8 cellular contexts compared by ENCODE assay signal in genomic region chr19:6278740-6279619, GRCh38. TPM values are rescaled to one million over a fixed set of nuclear protein-coding genes. Genes with fewer than 3 reads are reported as not detected.
DNase-seq lines count a peak whose midpoint lies in the region; ATAC-seq, FAIRE-seq and TF ChIP-seq lines count a peak whose summit lies in the region.

No MANE protein-coding gene starts in this region.

- TF ChIP-seq POLR2A in A549 (IDR thresholded peaks at IDR 0.05; ENCODE audit: low read length): no peak

- no peak for FAIRE-seq in A549 (lab: Jason Lieb, UNC)

- peak in 1 of 2 experiments; percentile 27; a peak in 1 of 6 replicates for ATAC-seq in A549
- ATAC-seq in stimulated activated memory B cell treated with anti-CD40 and anti-IgM and Interleukin-4, amounts not matched to agents 10 μg/mL and 1 μg/mL and 100 μg/mL, for 72 hours: peak; percentile 18
- ATAC-seq in GM19397 (IDR thresholded peaks at IDR 0.05; ENCODE audit: unreplicated experiment): no peak

- H3K36me3 Mint-ChIP-seq in activated T-cell treated with anti-CD3 and anti-CD28 coated beads, Interleukin-2, amount 50 U/mL, for 24 hours (ENCODE audit: low read depth): peaks cover 42% of the 10 kb centered on the region
- H3K36me3 Mint-ChIP-seq in stimulated activated memory B cell treated with anti-CD40 and anti-IgM and Interleukin-4, amounts not matched to agents 10 μg/mL and 1 μg/mL and 100 μg/mL, for 72 hours: peaks cover 18% of the 10 kb centered on the region

- H3K9me3 ChIP-seq in A549 (no peaks in the 10 kb centered on the region), iPS DF 6.9 (ENCODE audit: control insufficient read depth, insufficient read depth, low read length) (no peaks in the 10 kb centered on the region)

- no peak for TF ChIP-seq RAD21 in A549 (conservative IDR thresholded peaks at IDR 0.05 in 1 of 2, IDR thresholded peaks at IDR 0.05 in 1 of 2)

- peak overlapping the region; percentile 95 for H3K27ac Mint-ChIP-seq in activated T-cell treated with anti-CD3 and anti-CD28 coated beads, Interleukin-2, amount 50 U/mL, for 24 hours
- H3K27ac Mint-ChIP-seq in stimulated activated memory B cell treated with anti-CD40 and anti-IgM and Interleukin-4, amounts not matched to agents 10 μg/mL and 1 μg/mL and 100 μg/mL, for 72 hours: peak overlapping the region; percentile 92

- H3K4me1 Mint-ChIP-seq in activated T-cell treated with anti-CD3 and anti-CD28 coated beads, Interleukin-2, amount 50 U/mL, for 24 hours (ENCODE audit: low read depth): peaks cover 50% of the 10 kb centered on the region
- H3K4me1 Mint-ChIP-seq in stimulated activated memory B cell treated with anti-CD40 and anti-IgM and Interleukin-4, amounts not matched to agents 10 μg/mL and 1 μg/mL and 100 μg/mL, for 72 hours: peaks cover 33% of the 10 kb centered on the region

- H3K36me3 ChIP-seq in iPS DF 6.9 (ENCODE audit: control insufficient read depth, insufficient read depth, low read length): no peaks in the 10 kb centered on the region

- TF ChIP-seq CTCF in A549 (IDR thresholded peaks at IDR 0.05): no peak

- H3K4me2 ChIP-seq in A549: peak overlapping the region; percentile 82

- H3K27ac ChIP-seq in A549 (peak overlapping the region; percentile 91 to 96), iPS DF 6.9 (ENCODE audit: low read length) (no peak overlapping the region)

- H3K4me1 ChIP-seq in A549 (peaks cover 16% of the 10 kb centered on the region; the same call in 1 of the 3 replicates), iPS DF 6.9 (ENCODE audit: control insufficient read depth, insufficient read depth, low read length) (peaks cover 6% of the 10 kb centered on the region)

- WGBS in A549 (ENCODE audit: missing lambda C conversion rate): 27% methylated on average over 15 of the region's 36 CpGs
- WGBS in iPS DF 6.9 (ENCODE audit: insufficient coverage, insufficient read length): no CpG with 5 or more reads among the region's 36 CpGs

- peaks cover 2% of the 10 kb centered on the region for H3K27me3 Mint-ChIP-seq in activated T-cell treated with anti-CD3 and anti-CD28 coated beads, Interleukin-2, amount 50 U/mL, for 24 hours
- H3K27me3 Mint-ChIP-seq in stimulated activated memory B cell treated with anti-CD40 and anti-IgM and Interleukin-4, amounts not matched to agents 10 μg/mL and 1 μg/mL and 100 μg/mL, for 72 hours: no peaks in the 10 kb centered on the region

- DNase-seq in A549 (ENCODE audit: low read depth in 1 of 2, low spot score in 1 of 2): no peak
- DNase-seq in HCEC 1CT: peak; percentile 7
- DNase-seq in activated T-cell treated with anti-CD3 and anti-CD28 coated beads, Interleukin-2, amount 50 U/mL, for 24 hours: peak; percentile 43
- no peak for DNase-seq in iPS DF 6.9 (ENCODE audit: low read depth, low spot score)
- no peak for DNase-seq in ACHN
- DNase-seq in NCI-H2196 treated with DMSO at 0.1 percent for 48 hours (lab: John Stamatoyannopoulos, UW; ENCODE audit: unreplicated experiment): no peak

- POLR2A ChIA-PET in A549 (lab: Yijun Ruan, JAX): no interaction called here

- H3K4me3 Mint-ChIP-seq in activated T-cell treated with anti-CD3 and anti-CD28 coated beads, Interleukin-2, amount 50 U/mL, for 24 hours: peak overlapping the region; percentile 97
- H3K4me3 Mint-ChIP-seq in stimulated activated memory B cell treated with anti-CD40 and anti-IgM and Interleukin-4, amounts not matched to agents 10 μg/mL and 1 μg/mL and 100 μg/mL, for 72 hours: peak overlapping the region; percentile 96

- TF ChIP-seq EP300 in A549 (IDR thresholded peaks at IDR 0.05): no peak

- peak overlapping the region; percentile 98 for H3K4me3 ChIP-seq in A549
- H3K4me3 ChIP-seq in iPS DF 6.9 (ENCODE audit: low read length): peak overlapping the region; percentile 71

- in situ Hi-C loops in ACHN (cut with HindIII; ENCODE audit: low pct_ligation_motif_present, low pct_unique_long_range_greater_than_20kb, low sequenced_read_pairs): no loop called here

- no peaks in the 10 kb centered on the region for H3K27me3 ChIP-seq in iPS DF 6.9 (ENCODE audit: control insufficient read depth, insufficient read depth, low read length)

- no peaks in the 10 kb centered on the region for H3K9me3 Mint-ChIP-seq in activated T-cell treated with anti-CD3 and anti-CD28 coated beads, Interleukin-2, amount 50 U/mL, for 24 hours
- no peaks in the 10 kb centered on the region for H3K9me3 Mint-ChIP-seq in stimulated activated memory B cell treated with anti-CD40 and anti-IgM and Interleukin-4, amounts not matched to agents 10 μg/mL and 1 μg/mL and 100 μg/mL, for 72 hours

- CTCF ChIA-PET in A549 (lab: Yijun Ruan, JAX): interaction anchor here (0.8 to 1.3 kb wide), 2 partner anchors 9 to 75 kb away, joined by 4 to 5 read pairs; no protein-coding TSS in a partner anchor

TF ChIP-seq in A549, 52 proteins besides CTCF, POLR2A, EP300 and RAD21:
- no peak for TF ChIP-seq BHLHE40 (IDR thresholded peaks at IDR 0.05; ENCODE audit: low read depth, low read length)
- TF ChIP-seq HES2 (IDR thresholded peaks at IDR 0.05): no peak
TF ChIP-seq in A549: peak in this region for 0.

RNA-seq across cellular contexts. Expression of gene MLLT1, which starts 0.8 kb away (rescaled TPM):
- polyA plus RNA-seq in A549 (2011; rRNA removed) (6.3 and 7.4 TPM in 2 replicates), A549 (2017; fragmentation: RNase III; extraction: RNeasy Plus Mini Kit Qiagen cat#74134 plus additional on column Dnase treatment) (14.6 to 18.6 TPM (median 17.5 TPM) in 3 replicates)
- 15.1 and 23.1 TPM in 2 replicates for polyA plus RNA-seq in A549 (2012; cell fraction: cytosol; rRNA removed)
- 24.3 and 35.6 TPM in 2 replicates for polyA plus RNA-seq in A549 (2012; cell fraction: nucleus; rRNA removed)
- 6.6 and 8.6 TPM in 2 replicates for polyA minus RNA-seq in A549 (2011; rRNA and poly(A)+ RNA removed)

RNA-seq across cellular contexts. Expression of gene ACER1, which starts 54.4 kb away (rescaled TPM):
- polyA plus RNA-seq in A549 (2011; rRNA removed) (not detected in 2 replicates), A549 (2017; fragmentation: RNase III; extraction: RNeasy Plus Mini Kit Qiagen cat#74134 plus additional on column Dnase treatment) (not detected in 3 replicates)
- polyA plus RNA-seq in A549 (2012; cell fraction: cytosol; rRNA removed): not detected in 2 replicates
- 0.02 TPM in 1 of 2 replicates, not detected in the other for polyA plus RNA-seq in A549 (2012; cell fraction: nucleus; rRNA removed)
- not detected in 2 replicates for polyA minus RNA-seq in A549 (2011; rRNA and poly(A)+ RNA removed)

Comparison
In these comparisons a context has a peak if more than half of its experiments do, and no peak if none do; other contexts are left out.
1. DNase-seq: peak in HCEC 1CT (single experiment) and activated T-cell treated with anti-CD3 and anti-CD28 coated beads, Interleukin-2, amount 50 U/mL, for 24 hours (single experiment); none in A549 (0 of 2), iPS DF 6.9 (single experiment), ACHN (single experiment) and NCI-H2196 treated with DMSO at 0.1 percent for 48 hours (single experiment).